In genomic region chr15:82810863-82811421, GRCh38 we compare ENCODE assay signal across 8 cellular contexts. TPM values are rescaled to one million over a fixed set of nuclear protein-coding genes. Genes with fewer than 3 reads are reported as not detected.
A peak's percentile ranks its signal among the peaks of the same experiment; 100 is the strongest.
DNase-seq lines count a peak whose midpoint lies in the region; ATAC-seq and TF ChIP-seq lines count a peak whose summit lies in the region.

No MANE protein-coding gene starts in this region.

- DNase-seq in activated CD8-positive, alpha-beta memory T cell treated with anti-CD3 and anti-CD28 coated beads for 4 hours (ENCODE audit: low read depth in 2 of 2), result peak; percentile 10 to 23
- DNase-seq in activated CD8-positive, alpha-beta memory T cell treated with anti-CD3 and anti-CD28 coated beads for 24 hours, result no peak
- DNase-seq in activated CD4-positive, alpha-beta T cell treated with anti-CD3 and anti-CD28 coated beads for 1 hour, result peak; percentile 12
- DNase-seq in endodermal cell (no peak), osteocyte (ENCODE audit: extremely low spot score, unreplicated experiment) (no peak), NCI-H345 (lab: John Stamatoyannopoulos, UW) (no peak)

- peaks cover 6% of the 10 kb centered on the region for H3K27me3 ChIP-seq in endodermal cell (ENCODE audit: control insufficient read depth, insufficient read depth, low read length, poor library complexity, severe bottlenecking)

- TF ChIP-seq CTCF in endodermal cell (conservative IDR thresholded peaks at IDR 0.05) (no peak), osteocyte (IDR thresholded peaks at IDR 0.05) (no peak)

- ATAC-seq in HG03432 (IDR thresholded peaks at IDR 0.05; ENCODE audit: unreplicated experiment) (no peak), esophagus mucosa (no peak)

- H3K4me1 ChIP-seq in endodermal cell (ENCODE audit: control insufficient read depth, insufficient read depth, low read length), result no peaks in the 10 kb centered on the region

- no peaks in the 10 kb centered on the region for H3K9me3 ChIP-seq in endodermal cell (ENCODE audit: control insufficient read depth, low read length)

- peaks cover 23% of the 10 kb centered on the region for H3K36me3 ChIP-seq in endodermal cell (ENCODE audit: control insufficient read depth, insufficient read depth, low read length)

- peak overlapping the region; percentile 77 for H3K9ac ChIP-seq in endodermal cell (ENCODE audit: extremely low read depth, low read length, poor library complexity, severe bottlenecking)

- peak overlapping the region; percentile 74 for H3K4me3 Mint-ChIP-seq in endodermal cell
- H3K4me3 Mint-ChIP-seq in osteocyte (ENCODE audit: unreplicated experiment), result peak overlapping the region; percentile 87

- H3K27me3 Mint-ChIP-seq in endodermal cell (ENCODE audit: insufficient read depth), result no peaks in the 10 kb centered on the region
- no peaks in the 10 kb centered on the region for H3K27me3 Mint-ChIP-seq in osteocyte (ENCODE audit: unreplicated experiment)

- H3K4me1 Mint-ChIP-seq in endodermal cell (peaks cover 13% of the 10 kb centered on the region), osteocyte (ENCODE audit: unreplicated experiment) (peaks cover 33% of the 10 kb centered on the region)

- peaks cover 20% of the 10 kb centered on the region for H3K36me3 Mint-ChIP-seq in endodermal cell (ENCODE audit: low read depth)
- peaks cover 19% of the 10 kb centered on the region for H3K36me3 Mint-ChIP-seq in osteocyte (ENCODE audit: unreplicated experiment)

- 29 to 58% methylated on average over 3 to 6 of the region's 7 CpGs for WGBS in endodermal cell (ENCODE audit: insufficient coverage in 1 of 2, insufficient read length in 1 of 2), 2 experiments

- peak overlapping the region; percentile 88 for H3K4me3 ChIP-seq in endodermal cell (ENCODE audit: low read length)

- H3K9me3 Mint-ChIP-seq in endodermal cell (no peaks in the 10 kb centered on the region), osteocyte (ENCODE audit: unreplicated experiment) (no peaks in the 10 kb centered on the region)

- peak overlapping the region; percentile 62 for H3K27ac Mint-ChIP-seq in endodermal cell
- H3K27ac Mint-ChIP-seq in osteocyte (ENCODE audit: unreplicated experiment), result peak overlapping the region; percentile 88

- no peak overlapping the region for H3K27ac ChIP-seq in endodermal cell (ENCODE audit: low read depth, low read length)

RNA-seq across cellular contexts. Expression of gene WHAMM, which starts 1.5 kb away (rescaled TPM):
- total RNA-seq in endodermal cell (1 to 10 TPM; 3.7 to 4.4 TPM), osteocyte (8.9 and 9.6 TPM in 2 replicates), esophagus mucosa (4.0 TPM)
- polyA plus RNA-seq in endodermal cell (2013, experiment 1 of 2), result 3.3 TPM
- 4.1 TPM for polyA plus RNA-seq in endodermal cell (2013, experiment 2 of 2)

RNA-seq across cellular contexts. Expression of gene FSD2, which starts 5.1 kb away (rescaled TPM):
- total RNA-seq in endodermal cell, result not detected
- not detected for polyA plus RNA-seq in endodermal cell (2013, experiment 1 of 2)
- polyA plus RNA-seq in endodermal cell (2013, experiment 2 of 2), result not detected
- total RNA-seq in osteocyte, result not detected in 2 replicates
- not detected for total RNA-seq in esophagus mucosa

Comparison
In these comparisons a context has a peak if more than half of its experiments do, and no peak if none do; other contexts are left out.
1. DNase-seq: peak in activated CD8-positive, alpha-beta memory T cell treated with anti-CD3 and anti-CD28 coated beads for 4 hours (2 of 2) and activated CD4-positive, alpha-beta T cell treated with anti-CD3 and anti-CD28 coated beads for 1 hour (single experiment); none in activated CD8-positive, alpha-beta memory T cell treated with anti-CD3 and anti-CD28 coated beads for 24 hours (single experiment), endodermal cell (single experiment), osteocyte (single experiment) and NCI-H345 (single experiment).